1 cellular context compared by ENCODE assay signal in genomic region chr1:93346472-93346991, GRCh38.
TF ChIP-seq lines count a peak whose summit lies in the region.

No MANE protein-coding gene starts in this region.

TF ChIP-seq in K562, 482 proteins besides CTCF, POLR2A, EP300 and RAD21 (continued from another document):
- no peak for TF ChIP-seq NR0B1 (IDR thresholded peaks at IDR 0.05; ENCODE audit: partially characterized antibody)
- TF ChIP-seq PHF8 (IDR thresholded peaks at IDR 0.05; ENCODE audit: borderline replicate concordance, low read length) = no peak
- no peak for TF ChIP-seq U2AF2 (optimal IDR thresholded peaks at IDR 0.05; ENCODE audit: low read depth, low read length)
- TF ChIP-seq TEAD1 (CRISPR knock-in tag; IDR thresholded peaks at IDR 0.05) = no peak
- no peak for TF ChIP-seq ETV5 (CRISPR knock-in tag; IDR thresholded peaks at IDR 0.05; ENCODE audit: low read depth)
- 0 out of 2 replicates have a peak, but pooled peaks have one; percentile 81 for TF ChIP-seq SRSF3 (IDR thresholded peaks at IDR 0.05; ENCODE audit: insufficient read depth, low read length)
- TF ChIP-seq ZBTB7A (IDR thresholded peaks at IDR 0.05; ENCODE audit: borderline replicate concordance, control insufficient read depth, low read depth, low read length) = peak; percentile 7; the same call in 1 of the 2 replicates
- peak; percentile 80 for TF ChIP-seq ATF3 (IDR thresholded peaks at IDR 0.05)
- no peak for TF ChIP-seq ATF3 (CRISPR knock-in tag; conservative IDR thresholded peaks at IDR 0.05)
- TF ChIP-seq ASH1L (IDR thresholded peaks at IDR 0.05; ENCODE audit: borderline replicate concordance, low read depth, partially characterized antibody) = no peak
- no peak for TF ChIP-seq ELF1 (tag; IDR thresholded peaks at IDR 0.05)
- no peak for TF ChIP-seq KHSRP (IDR thresholded peaks at IDR 0.05)
- TF ChIP-seq ZBTB9 (CRISPR knock-in tag; IDR thresholded peaks at IDR 0.05) = no peak
- TF ChIP-seq CBX3 (IDR thresholded peaks at IDR 0.05; ENCODE audit: borderline replicate concordance in 1 of 2, low read length in 2 of 2) = no peak
- TF ChIP-seq RFX7 (CRISPR knock-in tag; IDR thresholded peaks at IDR 0.05) = no peak
- TF ChIP-seq MTA2 (IDR thresholded peaks at IDR 0.05; ENCODE audit: low read depth) = no peak
- no peak for TF ChIP-seq USF2 (CRISPR knock-in tag; IDR thresholded peaks at IDR 0.05)
- TF ChIP-seq ZNF280A (IDR thresholded peaks at IDR 0.05; ENCODE audit: low read depth, partially characterized antibody) = no peak
- no peak for TF ChIP-seq THRA (IDR thresholded peaks at IDR 0.05)
- no peak for TF ChIP-seq ZNF280B (CRISPR knock-in tag; IDR thresholded peaks at IDR 0.05)
- no peak for TF ChIP-seq ZNF655 (CRISPR knock-in tag; IDR thresholded peaks at IDR 0.05)
- no peak for TF ChIP-seq POLR3G (IDR thresholded peaks at IDR 0.05; ENCODE audit: extremely low read depth, insufficient read length, insufficient replicate concordance)
- 0 out of 2 replicates have a peak, but pooled peaks have one; percentile 4 for TF ChIP-seq TEAD4 (IDR thresholded peaks at IDR 0.05; ENCODE audit: low read length)
- no peak for TF ChIP-seq TEAD4 (CRISPR knock-in tag; IDR thresholded peaks at IDR 0.05; ENCODE audit: borderline replicate concordance)
- TF ChIP-seq HEY1 (CRISPR knock-in tag; IDR thresholded peaks at IDR 0.05; ENCODE audit: borderline replicate concordance) = no peak
- TF ChIP-seq JUN (IDR thresholded peaks at IDR 0.05; ENCODE audit: borderline replicate concordance, low read depth, low read length) = peak; percentile 47; the same call in 1 of the 2 replicates
- TF ChIP-seq JUN (CRISPR knock-in tag; IDR thresholded peaks at IDR 0.05; ENCODE audit: borderline replicate concordance) = no peak
- peak; percentile 45; the same call in 1 of the 2 replicates for TF ChIP-seq ATF7 (IDR thresholded peaks at IDR 0.05)
- no peak for TF ChIP-seq ESRRB (CRISPR knock-in tag; IDR thresholded peaks at IDR 0.05; ENCODE audit: borderline replicate concordance)
- no peak for TF ChIP-seq KDM4B (IDR thresholded peaks at IDR 0.05; ENCODE audit: borderline replicate concordance in 2 of 2, low read depth in 1 of 2)
- no peak for TF ChIP-seq KDM2B (CRISPR knock-in tag; IDR thresholded peaks at IDR 0.05)
- no peak for TF ChIP-seq ZNF41 (CRISPR knock-in tag; conservative IDR thresholded peaks at IDR 0.05)
- no peak for TF ChIP-seq ZNF121 (CRISPR knock-in tag; conservative IDR thresholded peaks at IDR 0.05)
- TF ChIP-seq ZNF318 (IDR thresholded peaks at IDR 0.05; ENCODE audit: borderline replicate concordance in 1 of 2, low read depth in 1 of 2) = no peak
